In the genomic region with DNA sequence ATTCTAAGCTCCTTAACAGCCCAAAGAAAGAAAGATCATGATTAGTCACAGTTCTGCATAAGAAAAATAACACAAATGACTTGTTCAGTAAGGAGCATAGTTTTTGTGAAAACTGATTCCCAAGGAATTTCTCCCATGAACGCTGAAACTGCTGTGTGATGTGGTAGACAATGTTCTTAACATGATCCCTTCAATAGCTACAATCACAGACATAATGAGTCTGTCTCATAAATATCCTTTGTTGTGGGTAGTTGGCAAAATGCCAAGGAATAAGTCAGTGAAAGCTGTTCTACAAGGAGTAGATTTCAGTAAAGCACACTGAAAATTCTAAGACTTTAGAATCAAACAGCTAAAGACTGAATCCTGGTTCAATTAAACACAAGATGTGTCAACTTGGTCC, we compare ENCODE assay signal across 11 cellular contexts.
A peak's percentile ranks its signal among the peaks of the same experiment; 100 is the strongest.
DNase-seq lines count a peak whose midpoint lies in the region; ATAC-seq and TF ChIP-seq lines count a peak whose summit lies in the region.
"Had no signal": no experiment of that assay in that cellular context is flagged by ENCODE, and none has a peak within 500 bp of the region (broad histone marks: within the 10 kb centered on the region; RNA-seq: fewer than 3 reads in every experiment).

No MANE protein-coding gene starts in this region.

- DNase-seq in NCI-H2171 treated with DMSO at 0.1 percent for 48 hours (lab: John Stamatoyannopoulos, UW), result peak; percentile 15
- no peak for DNase-seq in NCI-H2171 (lab: John Stamatoyannopoulos, UW)
- DNase-seq in NCI-H82 (lab: John Stamatoyannopoulos, UW), result peak; percentile 83
- peak; percentile 88 to 94 for DNase-seq in fibroblast of lung (ENCODE audit: low read depth in 2 of 2)
- no peak for DNase-seq in activated T-cell treated with anti-CD3 and anti-CD28 coated beads, Interleukin-2, amount 50 U/mL, for 4 hours
- DNase-seq: activated T-cell treated with anti-CD3 and anti-CD28 coated beads, Interleukin-2, amount 50 U/mL, for 24 hours; NCI-H1930 had no signal

- H3K4me1 ChIP-seq in fibroblast of lung (ENCODE audit: control insufficient read depth, extremely low read depth, insufficient read depth, low read length) (no peaks in the 10 kb centered on the region), skeletal muscle satellite cell (ENCODE audit: control insufficient read depth, insufficient read depth, low read length) (peaks cover 19% of the 10 kb centered on the region)

- H3K4me3 ChIP-seq in fibroblast of lung (replicated peaks in 1 of 4; ENCODE audit: control extremely low read depth in 1 of 4, insufficient read depth in 1 of 4, low read depth in 3 of 4, low read length in 4 of 4) (no peak overlapping the region), skeletal muscle satellite cell (ENCODE audit: low read length) (no peak overlapping the region)
- H3K4me3 ChIP-seq: skin epidermis had no signal

- H3K36me3 ChIP-seq in fibroblast of lung (ENCODE audit: control insufficient read depth, insufficient read depth, low read length), result no peaks in the 10 kb centered on the region
- H3K36me3 ChIP-seq in skeletal muscle satellite cell (ENCODE audit: insufficient read depth, low read length), result no peaks in the 10 kb centered on the region

- no peak overlapping the region for H3K9ac ChIP-seq in fibroblast of lung (ENCODE audit: insufficient read depth, low read length)
- no peak overlapping the region for H3K9ac ChIP-seq in skeletal muscle satellite cell (ENCODE audit: low read depth, low read length)

- no peaks in the 10 kb centered on the region for H4K20me1 ChIP-seq in fibroblast of lung (ENCODE audit: control insufficient read depth, extremely low read depth, insufficient read depth, low read length)

- H3K27me3 ChIP-seq in fibroblast of lung (ENCODE audit: control insufficient read depth, insufficient read depth, low read length) (no peaks in the 10 kb centered on the region), skeletal muscle satellite cell (ENCODE audit: control insufficient read depth, insufficient read depth, low read length) (no peaks in the 10 kb centered on the region)

- no peaks in the 10 kb centered on the region for H3K36me3 Mint-ChIP-seq in activated T-cell treated with anti-CD3 and anti-CD28 coated beads, Interleukin-2, amount 50 U/mL, for 4 hours (ENCODE audit: insufficient read depth)

- H3K9me3 Mint-ChIP-seq in activated T-cell treated with anti-CD3 and anti-CD28 coated beads, Interleukin-2, amount 50 U/mL, for 4 hours, result no peaks in the 10 kb centered on the region
- H3K9me3 Mint-ChIP-seq: activated T-cell treated with anti-CD3 and anti-CD28 coated beads, Interleukin-2, amount 50 U/mL, for 24 hours had no signal

- ATAC-seq in GM19324 (IDR thresholded peaks at IDR 0.05; ENCODE audit: low FRiP score, unreplicated experiment) (no peak), GM21576 (IDR thresholded peaks at IDR 0.05; ENCODE audit: unreplicated experiment) (no peak)
- ATAC-seq in activated T-cell treated with anti-CD3 and anti-CD28 coated beads, Interleukin-2, amount 50 U/mL, for 4 hours, result no peak

- no peaks in the 10 kb centered on the region for H3K79me2 ChIP-seq in fibroblast of lung (ENCODE audit: control insufficient read depth, insufficient read depth, low read length)

- no peak overlapping the region for H3K4me3 Mint-ChIP-seq in activated T-cell treated with anti-CD3 and anti-CD28 coated beads, Interleukin-2, amount 50 U/mL, for 4 hours
- H3K4me3 Mint-ChIP-seq: activated T-cell treated with anti-CD3 and anti-CD28 coated beads, Interleukin-2, amount 50 U/mL, for 24 hours had no signal

- no peaks in the 10 kb centered on the region for H3K9me3 ChIP-seq in fibroblast of lung (ENCODE audit: control insufficient read depth, insufficient read depth, low read depth, low read length)
- H3K9me3 ChIP-seq in skeletal muscle satellite cell (replicated peaks; ENCODE audit: low read length), result no peaks in the 10 kb centered on the region

- H3K27me3 Mint-ChIP-seq in activated T-cell treated with anti-CD3 and anti-CD28 coated beads, Interleukin-2, amount 50 U/mL, for 4 hours (ENCODE audit: low read depth), result peaks cover 23% of the 10 kb centered on the region

- no peak overlapping the region for H2AFZ ChIP-seq in fibroblast of lung (ENCODE audit: low read length)

- H3K27ac ChIP-seq in fibroblast of lung (ENCODE audit: insufficient read depth, low read length), result no peak overlapping the region

- H3K4me1 Mint-ChIP-seq in activated T-cell treated with anti-CD3 and anti-CD28 coated beads, Interleukin-2, amount 50 U/mL, for 4 hours (ENCODE audit: low read depth), result no peaks in the 10 kb centered on the region

- no peak for TF ChIP-seq CTCF in fibroblast of lung (conservative IDR thresholded peaks at IDR 0.05 in 1 of 2, IDR thresholded peaks at IDR 0.05 in 1 of 2; ENCODE audit: low read depth in 1 of 2, low read length in 2 of 2)

- H3K4me2 ChIP-seq in fibroblast of lung (ENCODE audit: extremely low read depth, insufficient read depth, low read length), result no peak overlapping the region
- peak overlapping the region; percentile 18 for H3K4me2 ChIP-seq in skeletal muscle satellite cell (ENCODE audit: low read length)

Comparison
In these comparisons a context has a peak if more than half of its experiments do, and no peak if none do; other contexts are left out.
1. DNase-seq: peak in NCI-H2171 treated with DMSO at 0.1 percent for 48 hours (single experiment), NCI-H82 (single experiment) and fibroblast of lung (2 of 2); none in NCI-H2171 (single experiment) and activated T-cell treated with anti-CD3 and anti-CD28 coated beads, Interleukin-2, amount 50 U/mL, for 4 hours (single experiment).